24 cellular contexts compared by ENCODE assay signal in the genomic region with DNA sequence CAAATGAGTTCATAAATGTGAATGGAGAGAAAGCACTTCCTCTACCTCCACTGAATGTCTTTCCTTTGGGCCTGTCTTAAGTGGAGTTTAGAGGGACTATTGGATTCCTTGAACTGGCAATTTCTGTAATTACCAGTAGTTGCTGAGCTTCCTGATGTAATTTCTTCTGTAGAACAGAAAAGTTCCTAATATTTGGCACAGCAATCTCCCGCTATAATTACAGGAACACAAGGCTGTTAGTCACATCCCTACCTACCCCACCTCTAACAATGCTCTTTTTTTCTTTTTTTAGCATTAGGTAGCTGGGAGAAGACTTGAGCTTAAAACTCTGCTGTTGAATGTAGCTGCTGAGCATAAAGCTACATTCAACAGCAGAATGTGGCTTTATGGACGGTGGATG.
"Had no signal": no experiment of that assay in that cellular context is flagged by ENCODE, and none has a peak within 500 bp of the region (broad histone marks: within the 10 kb centered on the region; RNA-seq: fewer than 3 reads in every experiment).

No MANE protein-coding gene starts in this region.

- H3K36me3 Mint-ChIP-seq: natural killer cell treated with Interleukin-12 subunit alpha and Interleukin-12 subunit beta and Interleukin-15 and Interleukin-18, amount 100 ng/mL, for 72 hours; stimulated activated naive B cell treated with anti-CD40 and anti-IgM and Interleukin-4, amounts not matched to agents 10 μg/mL and 1 μg/mL and 100 μg/mL, for 72 hours had no signal

- H3K9me3 Mint-ChIP-seq: natural killer cell treated with Interleukin-12 subunit alpha and Interleukin-12 subunit beta and Interleukin-15 and Interleukin-18, amount 100 ng/mL, for 72 hours; stimulated activated naive B cell treated with anti-CD40 and anti-IgM and Interleukin-4, amounts not matched to agents 10 μg/mL and 1 μg/mL and 100 μg/mL, for 72 hours had no signal

- H3K27me3 ChIP-seq: ovary, right atrium auricular region, right lobe of liver, stomach, testis, thyroid gland, transverse colon, upper lobe of left lung, vagina had no signal

- DNase-seq: islet precursor cell; left ventricle myocardium inferior; midbrain; mucosa of descending colon; naive thymus-derived CD4-positive, alpha-beta T cell; ovary; right lobe of liver; stimulated activated CD4-positive, alpha-beta T cell treated with anti-CD3 and anti-CD28 coated beads, Interleukin-1b, Interleukin-23, amount 100 ng/mL, for 48 hours; stimulated activated CD4-positive, alpha-beta T cell treated with anti-CD3 and anti-CD28 coated beads, Interleukin-2, amount 100 ng/mL, for 48 hours; stimulated activated CD4-positive, alpha-beta T cell treated with anti-CD3 and anti-CD28 coated beads, Interleukin-4, amount 100 ng/mL, for 4 hours; stimulated activated CD8-positive, alpha-beta memory T cell treated with anti-CD3 and anti-CD28 coated beads, Interleukin-4, amount 100 ng/mL, for 48 hours; stimulated activated naive B cell treated with anti-CD40 and anti-IgM and Interleukin-4, amounts not matched to agents 10 μg/mL and 1 μg/mL and 100 μg/mL, for 72 hours; stimulated activated naive CD8-positive, alpha-beta T cell treated with anti-CD3 and anti-CD28 coated beads, Interleukin-15, Interleukin-2, amounts not matched to agents 100 U/mL and 50 U/mL, for 24 hours; stomach; testis; thyroid gland; transverse colon; upper lobe of left lung had no signal

- H3K4me3 ChIP-seq: left ventricle myocardium inferior, lung, mucosa of descending colon, ovary, right atrium auricular region, right lobe of liver, smooth muscle cell, stomach, testis, thyroid gland, transverse colon, upper lobe of left lung, vagina had no signal

- H3K4me1 ChIP-seq: left ventricle myocardium inferior, right atrium auricular region, right lobe of liver, testis, thyroid gland had no signal

- H3K36me3 ChIP-seq: left ventricle myocardium inferior, ovary, right atrium auricular region, right lobe of liver, stomach, thyroid gland, transverse colon, upper lobe of left lung, vagina had no signal

- H3K4me1 Mint-ChIP-seq: stimulated activated naive B cell treated with anti-CD40 and anti-IgM and Interleukin-4, amounts not matched to agents 10 μg/mL and 1 μg/mL and 100 μg/mL, for 72 hours had no signal

- H3K9me3 ChIP-seq: left ventricle myocardium inferior, mucosa of descending colon, ovary, right atrium auricular region, right lobe of liver, stomach, testis, thyroid gland, transverse colon, upper lobe of left lung, vagina had no signal

- H3K27ac Mint-ChIP-seq: naive thymus-derived CD4-positive, alpha-beta T cell; progenitor cell of endocrine pancreas; stimulated activated naive B cell treated with anti-CD40 and anti-IgM and Interleukin-4, amounts not matched to agents 10 μg/mL and 1 μg/mL and 100 μg/mL, for 72 hours had no signal

- H3K27ac ChIP-seq: left ventricle myocardium inferior, ovary, right atrium auricular region, right lobe of liver, stomach, testis, thyroid gland, transverse colon, upper lobe of left lung, vagina had no signal

- H3K4me3 Mint-ChIP-seq: naive thymus-derived CD4-positive, alpha-beta T cell; natural killer cell treated with Interleukin-12 subunit alpha and Interleukin-12 subunit beta and Interleukin-15 and Interleukin-18, amount 100 ng/mL, for 72 hours; stimulated activated naive B cell treated with anti-CD40 and anti-IgM and Interleukin-4, amounts not matched to agents 10 μg/mL and 1 μg/mL and 100 μg/mL, for 72 hours had no signal

- H3K4me2 ChIP-seq: smooth muscle cell had no signal

- ATAC-seq: mucosa of descending colon; naive thymus-derived CD4-positive, alpha-beta T cell; natural killer cell treated with Interleukin-12 subunit alpha and Interleukin-12 subunit beta and Interleukin-15 and Interleukin-18, amount 100 ng/mL, for 72 hours; right lobe of liver; stimulated activated naive B cell treated with anti-CD40 and anti-IgM and Interleukin-4, amounts not matched to agents 10 μg/mL and 1 μg/mL and 100 μg/mL, for 72 hours; stimulated activated naive CD8-positive, alpha-beta T cell treated with anti-CD3 and anti-CD28 coated beads, Interleukin-15, Interleukin-2, amounts not matched to agents 100 U/mL and 50 U/mL, for 24 hours had no signal
